ENCODE assay signal across 8 cellular contexts in the genomic region with DNA sequence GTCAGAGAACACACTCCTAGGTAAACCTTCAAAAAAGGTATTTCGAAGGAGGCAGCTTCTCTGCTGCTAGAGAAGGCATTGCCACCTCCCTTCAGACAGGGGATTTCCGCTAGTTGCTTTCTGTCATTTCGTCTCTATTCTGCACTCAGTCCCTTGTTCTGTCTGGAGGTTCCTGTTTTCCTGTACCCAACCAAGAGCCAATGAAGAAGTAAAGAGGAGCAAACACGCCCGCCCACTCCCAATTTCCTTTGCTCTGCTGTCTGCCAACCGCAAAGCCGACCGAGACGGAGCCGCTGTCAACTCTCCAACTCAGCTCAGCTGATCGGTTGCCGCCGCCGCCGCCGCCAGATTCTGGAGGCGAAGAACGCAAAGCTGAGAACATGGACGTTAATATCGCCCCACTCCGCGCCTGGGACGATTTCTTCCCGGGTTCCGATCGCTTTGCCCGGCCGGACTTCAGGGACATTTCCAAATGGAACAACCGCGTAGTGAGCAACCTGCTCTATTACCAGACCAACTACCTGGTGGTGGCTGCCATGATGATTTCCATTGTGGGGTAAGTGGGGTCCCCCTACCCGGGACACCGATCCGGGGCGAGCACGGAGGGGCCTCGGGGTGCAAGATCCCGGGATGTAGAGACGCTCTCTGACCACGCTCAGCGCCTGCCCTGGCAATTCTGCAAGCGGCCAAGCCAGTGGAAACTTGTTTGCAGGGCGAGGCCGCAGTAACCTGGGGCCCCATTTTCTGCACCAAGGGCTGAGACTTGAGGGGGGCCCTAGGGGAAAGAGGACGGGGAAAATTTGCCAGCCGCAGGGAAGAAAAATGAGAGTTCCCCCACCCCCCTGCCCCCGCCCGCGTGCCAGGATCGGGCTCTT. TPM values are rescaled to one million over a fixed set of nuclear protein-coding genes. Genes with fewer than 3 reads are reported as not detected.
DNase-seq lines count a peak whose midpoint lies in the region; ATAC-seq and TF ChIP-seq lines count a peak whose summit lies in the region.

TSS of gene ARL6IP5 (plus strand) at position 270 of the 875 bp plus-strand sequence. CDS start at position 381, 111 bp downstream.

- ATAC-seq in foreskin keratinocyte, result peak; percentile 54

- H3K36me3 ChIP-seq in SJCRH30, result no peaks in the 10 kb centered on the region
- no peaks in the 10 kb centered on the region for H3K36me3 ChIP-seq in neuron (ENCODE audit: insufficient read depth, low read length)
- peaks cover 0 to 3% (median 0%) of the 10 kb centered on the region in 5 donors for H3K36me3 ChIP-seq in subcutaneous abdominal adipose tissue (ENCODE audit: control insufficient read depth in 5 of 5, insufficient read depth in 5 of 5, low read length in 5 of 5)

- DNase-seq in ELF-1 (ENCODE audit: low read depth, low spot score), result peak; percentile 93
- DNase-seq in H4 (ENCODE audit: low spot score), result peak; percentile 82
- DNase-seq in M059J (ENCODE audit: low read depth), result peak; percentile 84
- DNase-seq in SJCRH30, result peak; percentile 88 to 90
- peak; percentile 75 for DNase-seq in activated gamma-delta T cell treated with anti-CD3 and anti-CD28 coated beads, Interleukin-2, amount 50 U/mL, for 16 hours (ENCODE audit: low read depth)
- DNase-seq in foreskin keratinocyte, result peak; percentile 80 to 88

- peak within 1 kb of the TSS; percentile 62 to 99 (median 97) for H3K9ac ChIP-seq in subcutaneous abdominal adipose tissue (ENCODE audit: low read length in 5 of 5)

- no peak for TF ChIP-seq CTCF in foreskin keratinocyte (conservative IDR thresholded peaks at IDR 0.05)

- H3K4me3 ChIP-seq in SJCRH30, result peak within 1 kb of the TSS; percentile 78
- H3K4me3 ChIP-seq in neuron (ENCODE audit: low read length), result peak within 1 kb of the TSS; percentile 97
- peak within 1 kb of the TSS; percentile 95 to 99 (median 98) for H3K4me3 ChIP-seq in subcutaneous abdominal adipose tissue (ENCODE audit: low read depth in 1 of 5, low read length in 5 of 5)

- H3K9me3 ChIP-seq in SJCRH30 (replicated peaks) (no peaks in the 10 kb centered on the region), neuron (ENCODE audit: low read length) (no peaks in the 10 kb centered on the region), subcutaneous abdominal adipose tissue (ENCODE audit: control insufficient read depth in 5 of 5, low read length in 5 of 5) (no peaks in the 10 kb centered on the region)

- peaks cover 14% of the 10 kb centered on the region for H3K4me1 ChIP-seq in SJCRH30
- peaks cover 66% of the 10 kb centered on the region for H3K4me1 ChIP-seq in foreskin keratinocyte
- peaks cover 56% of the 10 kb centered on the region for H3K4me1 ChIP-seq in neuron (ENCODE audit: insufficient read depth, low read length)
- peaks cover 8 to 71% (median 64%) of the 10 kb centered on the region in 5 donors for H3K4me1 ChIP-seq in subcutaneous abdominal adipose tissue (ENCODE audit: control insufficient read depth in 5 of 5, insufficient read depth in 5 of 5, low read length in 5 of 5)

- no peaks in the 10 kb centered on the region for H3K27me3 ChIP-seq in SJCRH30
- H3K27me3 ChIP-seq in foreskin keratinocyte, result no peaks in the 10 kb centered on the region
- H3K27me3 ChIP-seq in neuron (ENCODE audit: insufficient read depth, low read length), result no peaks in the 10 kb centered on the region
- no peaks in the 10 kb centered on the region for H3K27me3 ChIP-seq in subcutaneous abdominal adipose tissue (ENCODE audit: control insufficient read depth in 5 of 5, insufficient read depth in 4 of 5, low read length in 5 of 5)

- peak within 1 kb of the TSS; percentile 59 for H3K27ac ChIP-seq in SJCRH30
- H3K27ac ChIP-seq in foreskin keratinocyte, result peak within 1 kb of the TSS; percentile 93
- peak within 1 kb of the TSS; percentile 99 for H3K27ac ChIP-seq in subcutaneous abdominal adipose tissue (ENCODE audit: low read depth, low read length)

- peak within 1 kb of the TSS; percentile 96 for H2AFZ ChIP-seq in neuron (ENCODE audit: low read depth, low read length)

RNA-seq across cellular contexts. Expression of gene ARL6IP5, which starts in this region (rescaled TPM):
- total RNA-seq in H4 (2014; rRNA removed; shearing (Covaris generic)), result 34.3 and 66.8 TPM in 2 replicates
- 41.4 and 42.4 TPM in 2 replicates for total RNA-seq in M059J (2014; rRNA removed; shearing (Covaris generic))
- total RNA-seq in SJCRH30 (2014; rRNA removed; shearing (Covaris generic)), result 29.4 and 30.5 TPM in 2 replicates
- 50.4 and 69.2 TPM in 2 replicates for total RNA-seq in foreskin keratinocyte
- 40.9 and 52.1 TPM in 2 replicates for polyA plus RNA-seq in foreskin keratinocyte

Comparison
In these comparisons a context has a peak if more than half of its experiments do, and no peak if none do; other contexts are left out.
1. Peak in every context shown above with its lines: DNase-seq, ATAC-seq, H3K4me3 ChIP-seq and H3K27ac ChIP-seq.